ENCODE assay signal across 25 cellular contexts in the genomic region with DNA sequence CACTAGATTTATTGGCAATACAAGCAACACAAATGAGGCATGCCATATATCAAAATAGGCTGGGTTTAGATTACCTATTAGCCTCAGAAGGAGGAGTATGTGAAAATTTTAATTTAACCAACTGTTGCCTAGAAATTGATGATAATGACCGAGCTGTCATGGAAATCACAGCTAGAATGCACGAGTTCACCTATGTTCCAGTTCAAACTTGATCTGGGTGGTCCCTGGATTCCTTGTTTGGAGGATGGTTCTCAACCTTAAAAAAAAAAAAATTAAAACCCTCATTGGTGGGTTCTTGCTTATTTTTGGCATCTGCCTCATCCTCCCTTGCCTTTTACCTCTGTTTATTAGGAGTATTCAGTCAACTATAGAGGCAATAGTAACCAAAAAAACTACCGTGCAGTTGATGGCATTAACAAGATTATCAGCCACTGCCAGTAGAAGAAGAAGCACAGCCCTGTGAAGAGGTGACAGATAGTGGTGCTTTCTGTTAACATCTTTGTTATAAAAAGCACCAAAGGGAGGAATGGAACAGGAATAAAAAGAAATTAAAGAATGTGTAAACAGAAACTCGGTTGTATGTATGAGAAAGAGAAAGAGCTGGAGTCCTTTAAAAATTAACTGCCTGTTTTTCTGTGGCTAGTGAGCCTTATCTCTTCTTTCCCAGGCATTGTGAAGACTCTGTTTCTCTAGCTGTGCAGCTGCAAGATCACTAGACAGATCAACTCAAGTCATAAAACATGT.
A peak's percentile ranks its signal among the peaks of the same experiment; 100 is the strongest.
DNase-seq lines count a peak whose midpoint lies in the region; ATAC-seq and TF ChIP-seq lines count a peak whose summit lies in the region.
"Had no signal": no experiment of that assay in that cellular context is flagged by ENCODE, and none has a peak within 500 bp of the region (broad histone marks: within the 10 kb centered on the region; RNA-seq: fewer than 3 reads in every experiment).

No MANE protein-coding gene starts in this region.

- TF ChIP-seq POLR2A in erythroblast (IDR thresholded peaks at IDR 0.05; ENCODE audit: low read length), result no peak

- no peaks in the 10 kb centered on the region for H3K36me3 Mint-ChIP-seq in nephron progenitor cell (ENCODE audit: low read depth)
- H3K36me3 Mint-ChIP-seq in activated CD4-positive, alpha-beta memory T cell treated with anti-CD3 and anti-CD28 coated beads, Interleukin-2, amount 10 ng/mL, durations not matched to agents 7 days and 5 days (ENCODE audit: low read depth), result no peaks in the 10 kb centered on the region
- H3K36me3 Mint-ChIP-seq: CD4-positive, alpha-beta memory T cell had no signal

- no peak overlapping the region for H3K4me3 Mint-ChIP-seq in nephron progenitor cell
- H3K4me3 Mint-ChIP-seq in activated CD4-positive, alpha-beta memory T cell treated with anti-CD3 and anti-CD28 coated beads, Interleukin-2, amount 10 ng/mL, durations not matched to agents 7 days and 5 days, result no peak overlapping the region
- H3K4me3 Mint-ChIP-seq: CD4-positive, alpha-beta memory T cell; GM23338; H9 had no signal

- TF ChIP-seq CTCF in nephron progenitor cell (IDR thresholded peaks at IDR 0.05) (no peak), coronary artery (IDR thresholded peaks at IDR 0.05) (no peak)

- DNase-seq in Jurkat, Clone E6-1 (ENCODE audit: low read depth, low spot score), result no peak
- DNase-seq in OCI-M1 (lab: John Stamatoyannopoulos, UW) (peak; percentile 94), erythroblast (lab: John Stamatoyannopoulos, UW) (peak; percentile 20 to 23), nephron progenitor cell (no peak), coronary artery (ENCODE audit: low spot score) (no peak), NCI-H128 (lab: John Stamatoyannopoulos, UW; ENCODE audit: unreplicated experiment) (no peak)
- DNase-seq in activated CD4-positive, alpha-beta memory T cell treated with anti-CD3 and anti-CD28 coated beads, Interleukin-2, amount 10 ng/mL, durations not matched to agents 7 days and 5 days, result no peak
- DNase-seq: C1 segment of cervical spinal cord; Caco-2; CD4-positive, alpha-beta memory T cell; EL; GDM1; H9; NCI-H1092; NCI-H1436; NCI-H187; NCI-H2081 treated with DMSO at 0.1 percent for 48 hours; NCI-H2171; NCI-H226; NCI-H510A treated with DMSO at 0.1 percent for 48 hours; PC-3; SK-N-SH had no signal

- POLR2A ChIA-PET in activated CD4-positive, alpha-beta memory T cell treated with anti-CD3 and anti-CD28 coated beads, Interleukin-2, amount 10 ng/mL, durations not matched to agents 7 days and 5 days (lab: Charles Lee), result no interaction called here

- peaks cover 77% of the 10 kb centered on the region for H3K9me3 Mint-ChIP-seq in nephron progenitor cell
- peaks cover 24% of the 10 kb centered on the region for H3K9me3 Mint-ChIP-seq in activated CD4-positive, alpha-beta memory T cell treated with anti-CD3 and anti-CD28 coated beads, Interleukin-2, amount 10 ng/mL, durations not matched to agents 7 days and 5 days

- CTCF ChIA-PET in activated CD4-positive, alpha-beta memory T cell treated with anti-CD3 and anti-CD28 coated beads, Interleukin-2, amount 10 ng/mL, durations not matched to agents 7 days and 5 days (lab: Charles Lee), result no interaction called here

- no peak for ATAC-seq in HG03354 (IDR thresholded peaks at IDR 0.05; ENCODE audit: poor library complexity, severe bottlenecking, unreplicated experiment)
- ATAC-seq: GM23338, PC-3 had no signal

- no peak overlapping the region for H3K27ac ChIP-seq in coronary artery
- H3K27ac ChIP-seq: KMS-11 had no signal

- H3K27me3 Mint-ChIP-seq in nephron progenitor cell (ENCODE audit: low read depth, poor library complexity), result no peaks in the 10 kb centered on the region
- H3K27me3 Mint-ChIP-seq in activated CD4-positive, alpha-beta memory T cell treated with anti-CD3 and anti-CD28 coated beads, Interleukin-2, amount 10 ng/mL, durations not matched to agents 7 days and 5 days, result no peaks in the 10 kb centered on the region
- H3K27me3 Mint-ChIP-seq: CD4-positive, alpha-beta memory T cell had no signal

- no peaks in the 10 kb centered on the region for H3K4me1 Mint-ChIP-seq in nephron progenitor cell
- no peaks in the 10 kb centered on the region for H3K4me1 Mint-ChIP-seq in activated CD4-positive, alpha-beta memory T cell treated with anti-CD3 and anti-CD28 coated beads, Interleukin-2, amount 10 ng/mL, durations not matched to agents 7 days and 5 days

- H3K27ac Mint-ChIP-seq in nephron progenitor cell, result peak overlapping the region; percentile 15
- H3K27ac Mint-ChIP-seq in activated CD4-positive, alpha-beta memory T cell treated with anti-CD3 and anti-CD28 coated beads, Interleukin-2, amount 10 ng/mL, durations not matched to agents 7 days and 5 days, result no peak overlapping the region
- H3K27ac Mint-ChIP-seq: CD4-positive, alpha-beta memory T cell; GM23338; H9 had no signal

- H3K4me3 ChIP-seq in Jurkat, Clone E6-1 (ENCODE audit: low read length), result peak overlapping the region; percentile 8; the same call in 1 of the 2 replicates
- H3K4me3 ChIP-seq in coronary artery, result no peak overlapping the region
- H3K4me3 ChIP-seq: GM23338 had no signal

Comparison
In these comparisons a context has a peak if more than half of its experiments do, and no peak if none do; other contexts are left out.
1. DNase-seq: peak in OCI-M1 (single experiment) and erythroblast (2 of 2); none in Jurkat, Clone E6-1 (single experiment), nephron progenitor cell (single experiment), activated CD4-positive, alpha-beta memory T cell treated with anti-CD3 and anti-CD28 coated beads, Interleukin-2, amount 10 ng/mL, durations not matched to agents 7 days and 5 days (single experiment), coronary artery (single experiment) and NCI-H128 (single experiment).